Comparison of ENCODE assay signal across 9 cellular contexts in the genomic region with DNA sequence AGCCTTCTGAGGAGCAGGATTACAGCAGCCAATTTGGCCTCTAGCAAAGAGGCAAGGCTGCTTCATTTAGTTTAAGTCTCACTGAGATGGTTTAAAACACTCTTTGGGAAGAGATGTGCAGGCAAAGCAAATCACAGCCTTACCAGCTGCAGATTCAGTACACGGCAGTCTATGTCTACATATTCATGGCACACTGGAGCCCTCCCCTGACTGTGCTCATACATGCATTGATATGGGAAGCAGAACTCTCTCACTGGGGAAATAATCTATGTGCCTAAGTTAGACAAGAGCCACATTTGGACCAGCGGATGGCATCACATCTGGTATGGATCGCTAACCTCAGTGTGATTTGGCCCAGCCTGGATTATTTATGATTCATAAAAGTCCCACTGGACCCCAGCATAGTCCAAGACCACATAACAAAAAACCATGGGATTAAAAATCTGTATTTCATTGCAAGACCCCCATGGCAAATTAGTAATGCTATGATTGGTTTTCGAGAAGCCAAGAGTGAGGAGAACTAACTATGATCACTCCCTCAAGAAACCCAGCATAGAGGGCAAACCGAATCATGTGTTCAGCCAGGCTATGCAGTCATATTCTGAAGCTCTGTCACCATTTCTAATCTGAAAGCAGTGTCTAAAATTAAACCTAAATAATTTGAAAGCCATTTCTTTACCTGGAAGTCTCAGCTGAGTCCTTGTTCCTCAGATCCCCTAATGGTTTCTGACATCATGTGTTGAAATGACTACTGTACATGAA. TPM values are rescaled to one million over a fixed set of nuclear protein-coding genes. Genes with fewer than 3 reads are reported as not detected.
DNase-seq lines count a peak whose midpoint lies in the region; ATAC-seq lines count a peak whose summit lies in the region.
"Had no signal": no experiment of that assay in that cellular context is flagged by ENCODE, and none has a peak within 500 bp of the region (broad histone marks: within the 10 kb centered on the region; RNA-seq: fewer than 3 reads in every experiment).

No MANE protein-coding gene starts in this region.

- 19 to 22% methylated on average over 5 of the region's 5 CpGs for WGBS in GM23248 (ENCODE audit: low coverage in 1 of 2, low lambda C conversion rate in 2 of 2, missing lambda C conversion rate in 2 of 2), 2 experiments

- peak overlapping the region; percentile 93 for H3K9ac ChIP-seq in GM23248
- no peak overlapping the region; the same call in 1 of the 2 replicates for H3K9ac ChIP-seq in iPS-20b (ENCODE audit: low read depth, low read length)

- H3K9me3 ChIP-seq in GM23248 (ENCODE audit: low read depth): no peaks in the 10 kb centered on the region
- no peaks in the 10 kb centered on the region for H3K9me3 ChIP-seq in iPS-20b (ENCODE audit: insufficient read depth, low read depth, low read length)

- H3K9me2 ChIP-seq in GM23248 (ENCODE audit: insufficient read depth): no peaks in the 10 kb centered on the region

- H3F3A ChIP-seq in GM23248 (ENCODE audit: insufficient read depth): peaks cover 35% of the 10 kb centered on the region

- no peaks in the 10 kb centered on the region for H3K27me3 ChIP-seq in GM23248 (replicated peaks; ENCODE audit: insufficient read depth)
- H3K27me3 ChIP-seq in iPS-20b (ENCODE audit: insufficient read depth, low read length): peaks cover 24% of the 10 kb centered on the region

- peak overlapping the region; percentile 98 for H3K4me2 ChIP-seq in GM23248 (ENCODE audit: unreplicated experiment)

- H3K36me3 ChIP-seq in GM23248 (ENCODE audit: low read depth): no peaks in the 10 kb centered on the region
- no peaks in the 10 kb centered on the region for H3K36me3 ChIP-seq in iPS-20b (ENCODE audit: insufficient read depth, low read depth, low read length)

- DNase-seq in GM23248 (peak; percentile 71), amygdala (lab: John Stamatoyannopoulos, UW) (peak in 34 of 56 donors; percentile 5 to 75 (median 34)), COR-L47 (lab: John Stamatoyannopoulos, UW) (no peak), activated gamma-delta T cell treated with Interleukin-2 at 50 U/mL for 16 hours (no peak), NCI-H748 treated with DMSO at 0.1 percent for 48 hours (lab: John Stamatoyannopoulos, UW) (no peak)
- DNase-seq: SHP77 treated with DMSO at 0.1 percent for 48 hours had no signal

- H3K27ac ChIP-seq in GM23248 (peak overlapping the region; percentile 95), iPS-20b (ENCODE audit: low read length) (no peak overlapping the region), skin epidermis (peak overlapping the region in 16 of 21 experiments; percentile 4 to 90 (median 74))

- in situ Hi-C loops in GM23248 (cut with MboI): no loop called here

- H4K20me1 ChIP-seq in GM23248 (ENCODE audit: insufficient read depth): no peaks in the 10 kb centered on the region

- no peak for ATAC-seq in HG02759 (IDR thresholded peaks at IDR 0.05; ENCODE audit: unreplicated experiment)

- peak overlapping the region; percentile 75 for H3K4me3 ChIP-seq in GM23248
- peak overlapping the region; percentile 63; the same call in 1 of the 2 replicates for H3K4me3 ChIP-seq in iPS-20b (ENCODE audit: low read length)
- H3K4me3 ChIP-seq in skin epidermis: peak overlapping the region in 2 of 7 experiments; percentile 23 to 24

- H2AFZ ChIP-seq in GM23248: peak overlapping the region; percentile 71

- peaks cover 61% of the 10 kb centered on the region for H3K4me1 ChIP-seq in GM23248 (ENCODE audit: insufficient read depth)
- peaks cover 38% of the 10 kb centered on the region; the same call in 1 of the 2 replicates for H3K4me1 ChIP-seq in iPS-20b (ENCODE audit: insufficient read depth, low read length)

- H3K79me2 ChIP-seq in GM23248 (ENCODE audit: insufficient read depth): peaks cover 95% of the 10 kb centered on the region

RNA-seq across cellular contexts. Expression of a gene that starts 1.3 kb away (rescaled TPM):
- 19.6 and 24.8 TPM in 2 replicates for total RNA-seq in GM23248 (2014; rRNA removed; shearing (Covaris generic))
- polyA plus RNA-seq in GM23248 (2016; fragmentation: Nextera tagmentation; extraction: Ambion mirVana): 7.0 and 7.3 TPM in 2 replicates

Comparison
In these comparisons a context has a peak if more than half of its experiments do, and no peak if none do; other contexts are left out.
1. DNase-seq: peak in GM23248 (single experiment) and amygdala (34 of 56); none in COR-L47 (single experiment), activated gamma-delta T cell treated with Interleukin-2 at 50 U/mL for 16 hours (single experiment) and NCI-H748 treated with DMSO at 0.1 percent for 48 hours (single experiment).